Comparison of ENCODE assay signal across 9 cellular contexts in genomic region chr1:61253912-61254628, GRCh38.
A peak's percentile ranks its signal among the peaks of the same experiment; 100 is the strongest.
DNase-seq lines count a peak whose midpoint lies in the region; ATAC-seq and TF ChIP-seq lines count a peak whose summit lies in the region.
"Had no signal": no experiment of that assay in that cellular context is flagged by ENCODE, and none has a peak within 500 bp of the region (broad histone marks: within the 10 kb centered on the region; RNA-seq: fewer than 3 reads in every experiment).

No MANE protein-coding gene starts in this region.

- no peaks in the 10 kb centered on the region for H3K9me3 Mint-ChIP-seq in activated naive CD8-positive, alpha-beta T cell treated with anti-CD3 and anti-CD28 coated beads, Interleukin-2, amount 50 U/mL, for 24 hours

- intact Hi-C loops in left lung (cut with DNase I) (no loop called here), tibial artery (cut with DNase I; ENCODE audit: low total_unique reads) (no loop called here)

- H3K4me1 ChIP-seq in left lung (peaks cover 12 to 30% of the 10 kb centered on the region in 2 donors), tibial artery (peaks cover 0 to 60% (median 22%) of the 10 kb centered on the region in 4 donors)

- no peak overlapping the region for H3K4me3 Mint-ChIP-seq in activated naive CD8-positive, alpha-beta T cell treated with anti-CD3 and anti-CD28 coated beads, Interleukin-2, amount 50 U/mL, for 24 hours

- peak; percentile 59 for ATAC-seq in left lung
- no peak for ATAC-seq in activated naive CD8-positive, alpha-beta T cell treated with anti-CD3 and anti-CD28 coated beads, Interleukin-2, amount 50 U/mL, for 24 hours

- H3K27ac ChIP-seq in left lung (peak overlapping the region; percentile 74 to 75), tibial artery (peak overlapping the region; percentile 66 to 68)

- H3K27ac Mint-ChIP-seq in activated naive CD8-positive, alpha-beta T cell treated with anti-CD3 and anti-CD28 coated beads, Interleukin-2, amount 50 U/mL, for 24 hours = no peak overlapping the region

- H3K36me3 Mint-ChIP-seq in activated naive CD8-positive, alpha-beta T cell treated with anti-CD3 and anti-CD28 coated beads, Interleukin-2, amount 50 U/mL, for 24 hours (ENCODE audit: low read depth) = no peaks in the 10 kb centered on the region

- H3K9me3 ChIP-seq in left lung = no peaks in the 10 kb centered on the region
- no peaks in the 10 kb centered on the region for H3K9me3 ChIP-seq in tibial artery

- TF ChIP-seq CTCF in cardiac fibroblast (IDR thresholded peaks at IDR 0.05; ENCODE audit: low read depth, low read length) (no peak), left lung (IDR thresholded peaks at IDR 0.05) (no peak), tibial artery (IDR thresholded peaks at IDR 0.05) (no peak)

- peak overlapping the region in 1 of 2 donors; percentile 52 for H3K4me3 ChIP-seq in cardiac fibroblast (replicated peaks in 1 of 2; ENCODE audit: low read depth in 2 of 2, low read length in 2 of 2)
- no peak overlapping the region for H3K4me3 ChIP-seq in left lung
- H3K4me3 ChIP-seq in tibial artery = peak overlapping the region; percentile 40 to 48

- no peaks in the 10 kb centered on the region for H3K36me3 ChIP-seq in left lung
- no peaks in the 10 kb centered on the region for H3K36me3 ChIP-seq in tibial artery

- no peaks in the 10 kb centered on the region for H3K27me3 Mint-ChIP-seq in activated naive CD8-positive, alpha-beta T cell treated with anti-CD3 and anti-CD28 coated beads, Interleukin-2, amount 50 U/mL, for 24 hours

- no peaks in the 10 kb centered on the region for H3K27me3 ChIP-seq in left lung
- no peaks in the 10 kb centered on the region for H3K27me3 ChIP-seq in tibial artery

- DNase-seq in NCI-H69 (lab: John Stamatoyannopoulos, UW) (peak; percentile 48), cardiac fibroblast (ENCODE audit: low read depth in 2 of 2) (peak; percentile 34 to 66), left lung (no peak), tibial artery (no peak), NCI-H1105 (lab: John Stamatoyannopoulos, UW) (no peak), amniotic stem cell (lab: John Stamatoyannopoulos, UW) (no peak), SW 1271 (lab: John Stamatoyannopoulos, UW) (no peak)
- no peak for DNase-seq in activated naive CD8-positive, alpha-beta T cell treated with anti-CD3 and anti-CD28 coated beads, Interleukin-2, amount 50 U/mL, for 24 hours
- DNase-seq: activated CD4-positive, alpha-beta T cell treated with anti-CD3 and anti-CD28 coated beads for 48 hours had no signal

- peaks cover 17% of the 10 kb centered on the region for H3K4me1 Mint-ChIP-seq in activated naive CD8-positive, alpha-beta T cell treated with anti-CD3 and anti-CD28 coated beads, Interleukin-2, amount 50 U/mL, for 24 hours

Comparison
In these comparisons a context has a peak if more than half of its experiments do, and no peak if none do; other contexts are left out.
1. DNase-seq: peak in NCI-H69 (single experiment) and cardiac fibroblast (2 of 2); none in left lung (0 of 2), tibial artery (0 of 2), NCI-H1105 (single experiment), amniotic stem cell (single experiment), SW 1271 (0 of 2) and activated naive CD8-positive, alpha-beta T cell treated with anti-CD3 and anti-CD28 coated beads, Interleukin-2, amount 50 U/mL, for 24 hours (single experiment).
2. H3K4me3 ChIP-seq: peak in tibial artery (2 of 2); none in left lung (0 of 2).